ENCODE assay signal across 1 cellular context in the genomic region with DNA sequence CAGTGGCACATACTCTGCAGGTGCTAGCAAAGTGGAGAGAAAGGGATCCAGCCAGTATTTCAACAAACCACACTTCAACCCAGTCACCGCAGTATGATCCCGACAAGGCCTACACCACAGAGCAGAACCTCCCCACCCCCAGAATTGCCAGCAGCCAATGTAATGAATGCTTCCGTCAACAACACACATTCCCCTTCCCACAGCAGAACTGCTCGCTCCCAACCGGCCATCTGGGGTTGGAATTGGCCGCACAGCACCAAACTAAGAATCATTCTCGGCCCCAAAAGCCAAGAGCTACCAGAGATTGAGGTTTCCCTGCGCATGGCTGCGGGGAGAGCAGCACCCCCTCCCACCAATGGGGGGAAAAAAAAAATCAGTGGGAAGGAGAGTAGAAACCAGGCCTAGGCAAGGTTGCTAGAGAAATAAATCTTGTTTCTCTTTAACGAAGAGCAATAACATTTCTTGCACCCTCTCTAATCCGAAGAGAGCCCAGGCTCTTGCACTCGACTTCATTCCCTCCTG.
TF ChIP-seq lines count a peak whose summit lies in the region.

No MANE protein-coding gene starts in this region.

TF ChIP-seq in K562, 482 proteins besides CTCF, POLR2A, EP300 and RAD21 (continued from another document and continues in another):
- TF ChIP-seq, protein P1, sequence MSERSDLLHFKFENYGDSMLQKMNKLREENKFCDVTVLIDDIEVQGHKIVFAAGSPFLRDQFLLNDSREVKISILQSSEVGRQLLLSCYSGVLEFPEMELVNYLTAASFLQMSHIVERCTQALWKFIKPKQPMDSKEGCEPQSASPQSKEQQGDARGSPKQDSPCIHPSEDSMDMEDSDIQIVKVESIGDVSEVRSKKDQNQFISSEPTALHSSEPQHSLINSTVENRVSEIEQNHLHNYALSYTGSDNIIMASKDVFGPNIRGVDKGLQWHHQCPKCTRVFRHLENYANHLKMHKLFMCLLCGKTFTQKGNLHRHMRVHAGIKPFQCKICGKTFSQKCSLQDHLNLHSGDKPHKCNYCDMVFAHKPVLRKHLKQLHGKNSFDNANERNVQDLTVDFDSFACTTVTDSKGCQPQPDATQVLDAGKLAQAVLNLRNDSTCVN (CRISPR knock-in tag; IDR thresholded peaks at IDR 0.05): 0 out of 2 replicates have a peak, but pooled peaks have one; percentile 14
- TF ChIP-seq HMG20A (CRISPR knock-in tag; conservative IDR thresholded peaks at IDR 0.05) (no peak), CBFA2T3 (IDR thresholded peaks at IDR 0.05) (0 out of 2 replicates have a peak, but pooled peaks have one; percentile 15), NR3C1 (CRISPR knock-in tag; IDR thresholded peaks at IDR 0.05) (no peak), RBM39 (optimal IDR thresholded peaks at IDR 0.05; ENCODE audit: low read depth, low read length) (no peak), PPARD (CRISPR knock-in tag; IDR thresholded peaks at IDR 0.05) (no peak), SMAD4 (CRISPR knock-in tag; conservative IDR thresholded peaks at IDR 0.05) (0 out of 2 replicates have a peak, but pooled peaks have one; percentile 14), EGR1 (conservative IDR thresholded peaks at IDR 0.05) (peak; percentile 65), ZNF830 (CRISPR knock-in tag; IDR thresholded peaks at IDR 0.05) (no peak), ARID4B (CRISPR knock-in tag; IDR thresholded peaks at IDR 0.05) (peak; percentile 54; the same call in 1 of the 2 replicates), ZNF57 (CRISPR knock-in tag; IDR thresholded peaks at IDR 0.05) (no peak), ARNT (IDR thresholded peaks at IDR 0.05) (0 out of 4 replicates have a peak, but pooled peaks of 1 of the 2 experiments have one; percentile 2), GATAD2B (IDR thresholded peaks at IDR 0.05; ENCODE audit: borderline replicate concordance) (no peak), MTA2 (IDR thresholded peaks at IDR 0.05; ENCODE audit: low read depth) (no peak), ZNF121 (CRISPR knock-in tag; conservative IDR thresholded peaks at IDR 0.05) (no peak), NCOA1 (IDR thresholded peaks at IDR 0.05; ENCODE audit: low read depth) (no peak), ZNF584 (CRISPR knock-in tag; IDR thresholded peaks at IDR 0.05; ENCODE audit: low read depth) (no peak), ZBTB1 (CRISPR knock-in tag; IDR thresholded peaks at IDR 0.05; ENCODE audit: borderline replicate concordance, low read depth) (peak; percentile 97), GATAD2A (IDR thresholded peaks at IDR 0.05) (peak; percentile 6; the same call in 1 of the 2 replicates), CHAMP1 (IDR thresholded peaks at IDR 0.05) (0 out of 2 replicates have a peak, but pooled peaks have one; percentile 14), ESRRB (CRISPR knock-in tag; IDR thresholded peaks at IDR 0.05; ENCODE audit: borderline replicate concordance) (no peak), CCNT2 (IDR thresholded peaks at IDR 0.05; ENCODE audit: borderline replicate concordance, extremely low read depth, insufficient read length, low read depth, low read length) (no peak), JUND (IDR thresholded peaks at IDR 0.05; ENCODE audit: borderline replicate concordance, low read depth, low read length) (peak; percentile 64; the same call in 1 of the 2 replicates), JUND (tag; IDR thresholded peaks at IDR 0.05; ENCODE audit: borderline replicate concordance, low read depth, low read length) (peak; percentile 48; the same call in 1 of the 3 replicates), THRB (CRISPR knock-in tag; conservative IDR thresholded peaks at IDR 0.05) (no peak; the same call in 1 of the 2 replicates), ZNF384 (IDR thresholded peaks at IDR 0.05; ENCODE audit: low read depth, low read length) (peak; percentile 73), IRF1 (CRISPR knock-in tag; IDR thresholded peaks at IDR 0.05; ENCODE audit: borderline replicate concordance) (0 out of 2 replicates have a peak, but pooled peaks have one; percentile 32), HMG20B (CRISPR knock-in tag; IDR thresholded peaks at IDR 0.05) (no peak), NFE2L1 (tag; IDR thresholded peaks at IDR 0.05; ENCODE audit: borderline replicate concordance, low read depth) (no peak), NRF1 (conservative IDR thresholded peaks at IDR 0.05 in 1 of 2, IDR thresholded peaks at IDR 0.05 in 1 of 2) (peak; percentile 81 to 83), SMAD1 (IDR thresholded peaks at IDR 0.05; ENCODE audit: low read depth, low read length, partially characterized antibody) (no peak), CTBP1 (IDR thresholded peaks at IDR 0.05; ENCODE audit: borderline replicate concordance) (no peak), CGGBP1 (CRISPR knock-in tag; IDR thresholded peaks at IDR 0.05) (no peak), NFRKB (IDR thresholded peaks at IDR 0.05; ENCODE audit: low read depth) (peak; percentile 58; the same call in 1 of the 2 replicates), ZBTB7A (IDR thresholded peaks at IDR 0.05; ENCODE audit: borderline replicate concordance, control insufficient read depth, low read depth, low read length) (no peak), ZNF436 (CRISPR knock-in tag; IDR thresholded peaks at IDR 0.05) (no peak), FOXJ2 (tag; IDR thresholded peaks at IDR 0.05) (no peak), RB1 (IDR thresholded peaks at IDR 0.05; ENCODE audit: low read depth) (0 out of 2 replicates have a peak, but pooled peaks have one; percentile 11), NCOA6 (IDR thresholded peaks at IDR 0.05) (no peak), PML (IDR thresholded peaks at IDR 0.05; ENCODE audit: low read length) (0 out of 2 replicates have a peak, but pooled peaks have one; percentile 23), GABPB1 (CRISPR knock-in tag; IDR thresholded peaks at IDR 0.05) (no peak), ZNF165 (CRISPR knock-in tag; IDR thresholded peaks at IDR 0.05; ENCODE audit: borderline replicate concordance) (0 out of 2 replicates have a peak, but pooled peaks have one; percentile 29), U2AF1 (optimal IDR thresholded peaks at IDR 0.05; ENCODE audit: low read depth, low read length) (no peak)
- TF ChIP-seq, protein P2, sequence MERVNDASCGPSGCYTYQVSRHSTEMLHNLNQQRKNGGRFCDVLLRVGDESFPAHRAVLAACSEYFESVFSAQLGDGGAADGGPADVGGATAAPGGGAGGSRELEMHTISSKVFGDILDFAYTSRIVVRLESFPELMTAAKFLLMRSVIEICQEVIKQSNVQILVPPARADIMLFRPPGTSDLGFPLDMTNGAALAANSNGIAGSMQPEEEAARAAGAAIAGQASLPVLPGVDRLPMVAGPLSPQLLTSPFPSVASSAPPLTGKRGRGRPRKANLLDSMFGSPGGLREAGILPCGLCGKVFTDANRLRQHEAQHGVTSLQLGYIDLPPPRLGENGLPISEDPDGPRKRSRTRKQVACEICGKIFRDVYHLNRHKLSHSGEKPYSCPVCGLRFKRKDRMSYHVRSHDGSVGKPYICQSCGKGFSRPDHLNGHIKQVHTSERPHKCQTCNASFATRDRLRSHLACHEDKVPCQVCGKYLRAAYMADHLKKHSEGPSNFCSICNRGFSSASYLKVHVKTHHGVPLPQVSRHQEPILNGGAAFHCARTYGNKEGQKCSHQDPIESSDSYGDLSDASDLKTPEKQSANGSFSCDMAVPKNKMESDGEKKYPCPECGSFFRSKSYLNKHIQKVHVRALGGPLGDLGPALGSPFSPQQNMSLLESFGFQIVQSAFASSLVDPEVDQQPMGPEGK (CRISPR knock-in tag; IDR thresholded peaks at IDR 0.05; ENCODE audit: borderline replicate concordance): 0 out of 2 replicates have a peak, but pooled peaks have one; percentile 50
- TF ChIP-seq, protein P3, sequence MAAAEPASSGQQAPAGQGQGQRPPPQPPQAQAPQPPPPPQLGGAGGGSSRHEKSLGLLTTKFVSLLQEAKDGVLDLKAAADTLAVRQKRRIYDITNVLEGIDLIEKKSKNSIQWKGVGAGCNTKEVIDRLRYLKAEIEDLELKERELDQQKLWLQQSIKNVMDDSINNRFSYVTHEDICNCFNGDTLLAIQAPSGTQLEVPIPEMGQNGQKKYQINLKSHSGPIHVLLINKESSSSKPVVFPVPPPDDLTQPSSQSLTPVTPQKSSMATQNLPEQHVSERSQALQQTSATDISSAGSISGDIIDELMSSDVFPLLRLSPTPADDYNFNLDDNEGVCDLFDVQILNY (CRISPR knock-in tag; IDR thresholded peaks at IDR 0.05): no peak
- TF ChIP-seq, protein P4, sequence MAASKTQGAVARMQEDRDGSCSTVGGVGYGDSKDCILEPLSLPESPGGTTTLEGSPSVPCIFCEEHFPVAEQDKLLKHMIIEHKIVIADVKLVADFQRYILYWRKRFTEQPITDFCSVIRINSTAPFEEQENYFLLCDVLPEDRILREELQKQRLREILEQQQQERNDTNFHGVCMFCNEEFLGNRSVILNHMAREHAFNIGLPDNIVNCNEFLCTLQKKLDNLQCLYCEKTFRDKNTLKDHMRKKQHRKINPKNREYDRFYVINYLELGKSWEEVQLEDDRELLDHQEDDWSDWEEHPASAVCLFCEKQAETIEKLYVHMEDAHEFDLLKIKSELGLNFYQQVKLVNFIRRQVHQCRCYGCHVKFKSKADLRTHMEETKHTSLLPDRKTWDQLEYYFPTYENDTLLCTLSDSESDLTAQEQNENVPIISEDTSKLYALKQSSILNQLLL (CRISPR knock-in tag; IDR thresholded peaks at IDR 0.05; ENCODE audit: borderline replicate concordance): no peak
- TF ChIP-seq, protein P5, sequence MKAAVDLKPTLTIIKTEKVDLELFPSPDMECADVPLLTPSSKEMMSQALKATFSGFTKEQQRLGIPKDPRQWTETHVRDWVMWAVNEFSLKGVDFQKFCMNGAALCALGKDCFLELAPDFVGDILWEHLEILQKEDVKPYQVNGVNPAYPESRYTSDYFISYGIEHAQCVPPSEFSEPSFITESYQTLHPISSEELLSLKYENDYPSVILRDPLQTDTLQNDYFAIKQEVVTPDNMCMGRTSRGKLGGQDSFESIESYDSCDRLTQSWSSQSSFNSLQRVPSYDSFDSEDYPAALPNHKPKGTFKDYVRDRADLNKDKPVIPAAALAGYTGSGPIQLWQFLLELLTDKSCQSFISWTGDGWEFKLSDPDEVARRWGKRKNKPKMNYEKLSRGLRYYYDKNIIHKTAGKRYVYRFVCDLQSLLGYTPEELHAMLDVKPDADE (conservative IDR thresholded peaks at IDR 0.05; ENCODE audit: control insufficient read depth, low read depth, low read length): 0 out of 2 replicates have a peak, but pooled peaks have one; percentile 1
